ENCODE assay signal across 19 cellular contexts in genomic region chr10:124509836-124510535, GRCh38.
"Had no signal": no experiment of that assay in that cellular context is flagged by ENCODE, and none has a peak within 500 bp of the region (broad histone marks: within the 10 kb centered on the region; RNA-seq: fewer than 3 reads in every experiment).

No MANE protein-coding gene starts in this region.

- DNase-seq: activated gamma-delta T cell; activated T-cell treated with anti-CD3 and anti-CD28 coated beads, Interleukin-2, amount 50 U/mL, for 72 hours; foreskin fibroblast; left colon; lower lobe of right lung; small intestine; stimulated activated CD4-positive, alpha-beta T cell treated with anti-CD3 and anti-CD28 coated beads, Interleukin-15, amount 100 ng/mL, for 24 hours; stimulated activated CD4-positive, alpha-beta T cell treated with anti-CD3 and anti-CD28 coated beads, Interleukin-2, amount 100 ng/mL, for 48 hours; transverse colon had no signal

- H3K27ac Mint-ChIP-seq: activated naive CD4-positive, alpha-beta T cell treated with anti-CD3 and anti-CD28 coated beads, Interleukin-2, amount 50 U/mL, for 24 hours; activated T-cell treated with anti-CD3 and anti-CD28 coated beads, Interleukin-2, amount 50 U/mL, for 72 hours; dendritic cell treated with granulocyte-macrophage colony-stimulating factor and Interleukin-4, amounts not matched to agents 40 ng/mL and 50 ng/mL, for 4 days; natural killer cell treated with Interleukin-12 subunit alpha and Interleukin-12 subunit beta and Interleukin-15 and Interleukin-18, amount 100 ng/mL, for 72 hours; progenitor cell of endocrine pancreas; stimulated activated naive CD8-positive, alpha-beta T cell treated with anti-CD3 and anti-CD28 coated beads, Interleukin-15, Interleukin-2, amounts not matched to agents 100 ng/mL and 50 ng/mL, for 24 hours; T-helper 1 cell treated with Interleukin-12 subunit alpha and Interleukin-12 subunit beta and Interleukin-4 antibody, amounts not matched to agents 30 μg/mL and 1 μg/mL, for 36 hours had no signal

- H3K27me3 Mint-ChIP-seq: activated naive CD4-positive, alpha-beta T cell treated with anti-CD3 and anti-CD28 coated beads, Interleukin-2, amount 50 U/mL, for 24 hours; dendritic cell treated with granulocyte-macrophage colony-stimulating factor and Interleukin-4, amounts not matched to agents 40 ng/mL and 50 ng/mL, for 4 days; natural killer cell treated with Interleukin-12 subunit alpha and Interleukin-12 subunit beta and Interleukin-15 and Interleukin-18, amount 100 ng/mL, for 72 hours; stimulated activated naive CD8-positive, alpha-beta T cell treated with anti-CD3 and anti-CD28 coated beads, Interleukin-15, Interleukin-2, amounts not matched to agents 100 ng/mL and 50 ng/mL, for 24 hours had no signal

- H3K4me3 Mint-ChIP-seq: activated naive CD4-positive, alpha-beta T cell treated with anti-CD3 and anti-CD28 coated beads, Interleukin-2, amount 50 U/mL, for 24 hours; activated T-cell treated with anti-CD3 and anti-CD28 coated beads, Interleukin-2, amount 50 U/mL, for 72 hours; dendritic cell treated with granulocyte-macrophage colony-stimulating factor and Interleukin-4, amounts not matched to agents 40 ng/mL and 50 ng/mL, for 4 days; natural killer cell treated with Interleukin-12 subunit alpha and Interleukin-12 subunit beta and Interleukin-15 and Interleukin-18, amount 100 ng/mL, for 72 hours; stimulated activated naive CD8-positive, alpha-beta T cell treated with anti-CD3 and anti-CD28 coated beads, Interleukin-15, Interleukin-2, amounts not matched to agents 100 ng/mL and 50 ng/mL, for 24 hours; T-helper 1 cell treated with Interleukin-12 subunit alpha and Interleukin-12 subunit beta and Interleukin-4 antibody, amounts not matched to agents 30 μg/mL and 1 μg/mL, for 36 hours had no signal

- H3K36me3 ChIP-seq: lower lobe of right lung, transverse colon, vagina had no signal

- H3K4me1 Mint-ChIP-seq: activated naive CD4-positive, alpha-beta T cell treated with anti-CD3 and anti-CD28 coated beads, Interleukin-2, amount 50 U/mL, for 24 hours had no signal

- H2AFZ ChIP-seq: hepatocyte had no signal

- H3K4me3 ChIP-seq: hepatocyte, lower lobe of right lung, transverse colon, vagina had no signal

- H3K4me1 ChIP-seq: lower lobe of right lung, transverse colon, vagina had no signal

- H3K79me2 ChIP-seq: hepatocyte had no signal

- ATAC-seq: activated CD4-positive, CD25-positive, alpha-beta regulatory T cell treated with anti-CD3 and anti-CD28 coated beads, Interleukin-2, amount 50 U/mL, for 24 hours; activated T-cell treated with anti-CD3 and anti-CD28 coated beads, Interleukin-2, amount 50 U/mL, for 72 hours; left colon; lower lobe of right lung; natural killer cell treated with Interleukin-12 subunit alpha and Interleukin-12 subunit beta and Interleukin-15 and Interleukin-18, amount 100 ng/mL, for 72 hours had no signal

- H3K27me3 ChIP-seq: hepatocyte, transverse colon, vagina had no signal

- H3K27ac ChIP-seq: epithelial cell of prostate, hepatocyte, lower lobe of right lung, transverse colon, vagina had no signal

- H3K4me2 ChIP-seq: hepatocyte had no signal

- H3K9me3 Mint-ChIP-seq: activated naive CD4-positive, alpha-beta T cell treated with anti-CD3 and anti-CD28 coated beads, Interleukin-2, amount 50 U/mL, for 24 hours; activated T-cell treated with anti-CD3 and anti-CD28 coated beads, Interleukin-2, amount 50 U/mL, for 72 hours; dendritic cell treated with granulocyte-macrophage colony-stimulating factor and Interleukin-4, amounts not matched to agents 40 ng/mL and 50 ng/mL, for 4 days; natural killer cell treated with Interleukin-12 subunit alpha and Interleukin-12 subunit beta and Interleukin-15 and Interleukin-18, amount 100 ng/mL, for 72 hours; stimulated activated naive CD8-positive, alpha-beta T cell treated with anti-CD3 and anti-CD28 coated beads, Interleukin-15, Interleukin-2, amounts not matched to agents 100 ng/mL and 50 ng/mL, for 24 hours; T-helper 1 cell treated with Interleukin-12 subunit alpha and Interleukin-12 subunit beta and Interleukin-4 antibody, amounts not matched to agents 30 μg/mL and 1 μg/mL, for 36 hours had no signal

- H3K36me3 Mint-ChIP-seq: activated naive CD4-positive, alpha-beta T cell treated with anti-CD3 and anti-CD28 coated beads, Interleukin-2, amount 50 U/mL, for 24 hours; natural killer cell treated with Interleukin-12 subunit alpha and Interleukin-12 subunit beta and Interleukin-15 and Interleukin-18, amount 100 ng/mL, for 72 hours had no signal

- H3K9me3 ChIP-seq: lower lobe of right lung, transverse colon, vagina had no signal
